In the genomic region with DNA sequence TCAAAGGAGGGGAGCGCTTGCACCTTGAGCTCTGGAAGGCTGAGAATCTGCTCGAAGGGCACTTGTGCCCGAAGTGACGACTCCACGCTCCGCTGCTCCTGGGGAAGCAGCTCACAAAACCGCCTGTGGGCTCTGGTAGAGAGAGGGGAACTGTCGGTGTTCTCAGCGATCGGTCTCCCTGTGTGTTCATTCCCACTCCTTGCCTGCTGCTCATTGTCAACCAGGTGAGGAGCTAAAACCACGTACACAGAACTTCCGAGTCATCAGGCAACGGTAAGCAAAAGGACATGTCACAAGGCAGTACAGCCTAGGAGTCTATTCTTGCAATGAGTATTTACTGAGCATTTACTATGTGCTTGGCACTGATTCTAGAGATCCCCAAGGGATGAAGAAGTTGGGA, we compare ENCODE assay signal across 8 cellular contexts. TPM values are rescaled to one million over a fixed set of nuclear protein-coding genes. Genes with fewer than 3 reads are reported as not detected.
DNase-seq lines count a peak whose midpoint lies in the region; ATAC-seq and TF ChIP-seq lines count a peak whose summit lies in the region.

No MANE protein-coding gene starts in this region.

- H3K27ac Mint-ChIP-seq in activated naive CD8-positive, alpha-beta T cell treated with anti-CD3 and anti-CD28 coated beads, Interleukin-2, amount 50 U/mL, for 24 hours: peak overlapping the region; percentile 97

- no peaks in the 10 kb centered on the region for H3K27me3 Mint-ChIP-seq in activated naive CD8-positive, alpha-beta T cell treated with anti-CD3 and anti-CD28 coated beads, Interleukin-2, amount 50 U/mL, for 24 hours

- no peak overlapping the region for H3K4me2 ChIP-seq in mesenchymal stem cell (ENCODE audit: low read length, poor library complexity, severe bottlenecking)

- no peak overlapping the region for H3K23ac ChIP-seq in mesenchymal stem cell (ENCODE audit: low read length in 2 of 2)

- DNase-seq in AG09309 (ENCODE audit: low read depth) (no peak), HT-29 (ENCODE audit: low spot score) (peak; percentile 33), mesenchymal stem cell (peak; percentile 20), HPDE6-E6E7 (ENCODE audit: extremely low spot score) (no peak)
- no peak for DNase-seq in activated naive CD8-positive, alpha-beta T cell treated with anti-CD3 and anti-CD28 coated beads, Interleukin-2, amount 50 U/mL, for 24 hours

- no peaks in the 10 kb centered on the region for H3K27me3 ChIP-seq in mesenchymal stem cell (ENCODE audit: control insufficient read depth in 1 of 2, insufficient read depth in 1 of 2, low read length in 2 of 2)

- H3K14ac ChIP-seq in mesenchymal stem cell (ENCODE audit: low read length in 2 of 2): no peak overlapping the region

- peaks cover 33% of the 10 kb centered on the region for H3K36me3 Mint-ChIP-seq in activated naive CD8-positive, alpha-beta T cell treated with anti-CD3 and anti-CD28 coated beads, Interleukin-2, amount 50 U/mL, for 24 hours (ENCODE audit: low read depth)

- no peak overlapping the region for H3K27ac ChIP-seq in mesenchymal stem cell (ENCODE audit: low read length, poor library complexity, severe bottlenecking)

- H2AFZ ChIP-seq in mesenchymal stem cell (ENCODE audit: low read depth, low read length): no peak overlapping the region

- H3K4ac ChIP-seq in mesenchymal stem cell (ENCODE audit: low read depth in 1 of 2, low read length in 2 of 2): no peak overlapping the region

- peaks cover 15% of the 10 kb centered on the region for H3K79me1 ChIP-seq in mesenchymal stem cell (replicated peaks; ENCODE audit: low read length, poor library complexity, severe bottlenecking)

- no peak for TF ChIP-seq CTCF in AG09309 (IDR thresholded peaks at IDR 0.05; ENCODE audit: control insufficient read depth, insufficient read depth, low read depth, low read length, missing control alignments)

- H3K4me1 ChIP-seq in mesenchymal stem cell (ENCODE audit: control insufficient read depth, insufficient read depth, low read depth, low read length): peaks cover 10% of the 10 kb centered on the region

- no peaks in the 10 kb centered on the region for H3K9me3 ChIP-seq in mesenchymal stem cell (ENCODE audit: control insufficient read depth, low read length)

- H3K18ac ChIP-seq in mesenchymal stem cell (ENCODE audit: low read depth in 1 of 2, low read length in 2 of 2): no peak overlapping the region

- peaks cover 42 to 55% of the 10 kb centered on the region in 2 experiments for H3K36me3 ChIP-seq in mesenchymal stem cell (ENCODE audit: control insufficient read depth in 1 of 2, insufficient read depth in 2 of 2, low read depth in 1 of 2, low read length in 2 of 2)

- no peak for ATAC-seq in activated naive CD8-positive, alpha-beta T cell treated with anti-CD3 and anti-CD28 coated beads, Interleukin-2, amount 50 U/mL, for 24 hours
- ATAC-seq in HG02763 (IDR thresholded peaks at IDR 0.05; ENCODE audit: unreplicated experiment) (no peak), GM19455 (IDR thresholded peaks at IDR 0.05; ENCODE audit: unreplicated experiment) (no peak), GM18511 (IDR thresholded peaks at IDR 0.05; ENCODE audit: unreplicated experiment) (no peak)

- peak overlapping the region; percentile 96 for H3K9ac ChIP-seq in mesenchymal stem cell (ENCODE audit: low read length)

- no peak overlapping the region for H2BK15ac ChIP-seq in mesenchymal stem cell (ENCODE audit: low read depth, poor library complexity, severe bottlenecking)

- peak overlapping the region; percentile 93 for H3K4me3 Mint-ChIP-seq in activated naive CD8-positive, alpha-beta T cell treated with anti-CD3 and anti-CD28 coated beads, Interleukin-2, amount 50 U/mL, for 24 hours

- H2BK12ac ChIP-seq in mesenchymal stem cell (ENCODE audit: low read length in 2 of 2): no peak overlapping the region

- no peak overlapping the region for H2BK5ac ChIP-seq in mesenchymal stem cell (ENCODE audit: low read depth, low read length, poor library complexity, severe bottlenecking)

- no peaks in the 10 kb centered on the region for H3K9me3 Mint-ChIP-seq in activated naive CD8-positive, alpha-beta T cell treated with anti-CD3 and anti-CD28 coated beads, Interleukin-2, amount 50 U/mL, for 24 hours

- no peak overlapping the region for H4K91ac ChIP-seq in mesenchymal stem cell (ENCODE audit: low read length)

- peaks cover 44% of the 10 kb centered on the region for H3K4me1 Mint-ChIP-seq in activated naive CD8-positive, alpha-beta T cell treated with anti-CD3 and anti-CD28 coated beads, Interleukin-2, amount 50 U/mL, for 24 hours

- no peak overlapping the region for H2AK5ac ChIP-seq in mesenchymal stem cell (ENCODE audit: low read length, severe bottlenecking)

- H4K8ac ChIP-seq in mesenchymal stem cell (ENCODE audit: low read length): no peak overlapping the region

- H3K4me3 ChIP-seq in AG09309 (ENCODE audit: control insufficient read depth, low read depth, low read length): peak overlapping the region; percentile 63
- H3K4me3 ChIP-seq in mesenchymal stem cell (ENCODE audit: insufficient read depth in 1 of 2, low read depth in 1 of 2, low read length in 2 of 2): peak overlapping the region in 1 of 2 experiments; percentile 80

- 90% methylated on average over 13 of the region's 13 CpGs for WGBS in mesenchymal stem cell

- H2BK120ac ChIP-seq in mesenchymal stem cell (ENCODE audit: low read depth, low read length): no peak overlapping the region

RNA-seq across cellular contexts. Expression of a gene that starts 1.5 kb away (rescaled TPM):
- 165 and 178 TPM in 2 replicates for total RNA-seq in HT-29 (2014; rRNA removed; shearing (Covaris generic))
- polyA plus RNA-seq in mesenchymal stem cell (2013, experiment 1 of 2): 90.2 TPM
- polyA plus RNA-seq in mesenchymal stem cell (2013, experiment 2 of 2): 93.4 TPM

RNA-seq across cellular contexts. Expression of a gene that starts 1.8 kb away (rescaled TPM):
- total RNA-seq in HT-29 (2014; rRNA removed; shearing (Covaris generic)): 13.7 and 15.1 TPM in 2 replicates
- 1.1 TPM for polyA plus RNA-seq in mesenchymal stem cell (2013, experiment 1 of 2)
- polyA plus RNA-seq in mesenchymal stem cell (2013, experiment 2 of 2): 1.0 TPM

RNA-seq across cellular contexts. Expression of a gene that starts 17.2 kb away (rescaled TPM):
- 0.03 and 0.28 TPM in 2 replicates for total RNA-seq in HT-29 (2014; rRNA removed; shearing (Covaris generic))
- polyA plus RNA-seq in mesenchymal stem cell (2013, experiment 1 of 2): 0.04 TPM
- 0.11 TPM for polyA plus RNA-seq in mesenchymal stem cell (2013, experiment 2 of 2)

RNA-seq across cellular contexts. Expression of a gene that starts 31.1 kb away (rescaled TPM):
- total RNA-seq in HT-29 (2014; rRNA removed; shearing (Covaris generic)): 198 and 272 TPM in 2 replicates
- polyA plus RNA-seq in mesenchymal stem cell (2013, experiment 1 of 2): 21.4 TPM
- 22.7 TPM for polyA plus RNA-seq in mesenchymal stem cell (2013, experiment 2 of 2)

RNA-seq across cellular contexts. Expression of a gene that starts 33.3 kb away (rescaled TPM):
- total RNA-seq in HT-29 (2014; rRNA removed; shearing (Covaris generic)): 129 and 136 TPM in 2 replicates
- 59.1 TPM for polyA plus RNA-seq in mesenchymal stem cell (2013, experiment 1 of 2)
- 58.8 TPM for polyA plus RNA-seq in mesenchymal stem cell (2013, experiment 2 of 2)

Comparison
In these comparisons a context has a peak if more than half of its experiments do, and no peak if none do; other contexts are left out.
1. DNase-seq: peak in HT-29 (single experiment) and mesenchymal stem cell (single experiment); none in AG09309 (single experiment), activated naive CD8-positive, alpha-beta T cell treated with anti-CD3 and anti-CD28 coated beads, Interleukin-2, amount 50 U/mL, for 24 hours (single experiment) and HPDE6-E6E7 (single experiment).